In genomic region chr22:31969789-31970489, GRCh38 we compare ENCODE assay signal across 8 cellular contexts. TPM values are rescaled to one million over a fixed set of nuclear protein-coding genes. Genes with fewer than 3 reads are reported as not detected.
A peak's percentile ranks its signal among the peaks of the same experiment; 100 is the strongest.
DNase-seq lines count a peak whose midpoint lies in the region; ATAC-seq, FAIRE-seq and TF ChIP-seq lines count a peak whose summit lies in the region.

No MANE protein-coding gene starts in this region.

- no peak for TF ChIP-seq EP300 in A549 (IDR thresholded peaks at IDR 0.05)

- no peaks in the 10 kb centered on the region for H3K36me3 Mint-ChIP-seq in activated T-helper 1 cell treated with anti-CD3 and anti-CD28 coated beads, Interleukin-12 subunit alpha, Interleukin-12 subunit beta, Interleukin-2, Interleukin-4 antibody, amounts not matched to agents 30 ng/mL and 10 ng/mL and 1 ng/mL, durations not matched to agents 14 hours and 24 hours and 36 hours (ENCODE audit: low read depth)
- H3K36me3 Mint-ChIP-seq in naive thymus-derived CD4-positive, alpha-beta T cell, result no peaks in the 10 kb centered on the region

- H3K4me1 ChIP-seq in A549, result peaks cover 7% of the 10 kb centered on the region; the same call in 1 of the 3 replicates
- peaks cover 15% of the 10 kb centered on the region for H3K4me1 ChIP-seq in OCI-LY7 (ENCODE audit: insufficient read depth, low read length, poor library complexity, severe bottlenecking)
- H3K4me1 ChIP-seq in naive thymus-derived CD4-positive, alpha-beta T cell (ENCODE audit: control insufficient read depth in 2 of 2, insufficient read depth in 2 of 2, low read length in 2 of 2), result peaks cover 8 to 10% of the 10 kb centered on the region in 2 donors
- H3K4me1 ChIP-seq in testis, result peaks cover 4% of the 10 kb centered on the region

- TF ChIP-seq POLR2A in A549 (IDR thresholded peaks at IDR 0.05; ENCODE audit: low read length) (no peak), GM18505 (IDR thresholded peaks at IDR 0.05; ENCODE audit: borderline replicate concordance, extremely low read depth, insufficient read depth, insufficient read length) (no peak), testis (IDR thresholded peaks at IDR 0.05) (no peak)

- TF ChIP-seq CTCF in A549 (IDR thresholded peaks at IDR 0.05) (peak; percentile 39), OCI-LY7 (conservative IDR thresholded peaks at IDR 0.05; ENCODE audit: low read length) (peak; percentile 81), fibroblast of mammary gland (conservative IDR thresholded peaks at IDR 0.05; ENCODE audit: control insufficient read depth, insufficient read depth, low read depth, low read length) (peak; percentile 70), testis (IDR thresholded peaks at IDR 0.05) (peak in 1 of 3 experiments; percentile 45)

- 32% methylated on average over 17 of the region's 19 CpGs for WGBS in A549 (ENCODE audit: missing lambda C conversion rate)
- 24 to 28% methylated on average over 19 of the region's 19 CpGs for WGBS in testis, 2 donors

- FAIRE-seq in A549 (lab: Jason Lieb, UNC), result no peak

- ATAC-seq in A549 (peak; percentile 89 to 90), GM18505 (IDR thresholded peaks at IDR 0.05; ENCODE audit: unreplicated experiment) (peak; percentile 52)
- ATAC-seq in naive thymus-derived CD4-positive, alpha-beta T cell, result peak; percentile 77

- no peaks in the 10 kb centered on the region for H3K9me3 ChIP-seq in A549
- H3K9me3 ChIP-seq in OCI-LY7 (ENCODE audit: low read length), result no peaks in the 10 kb centered on the region
- H3K9me3 ChIP-seq in naive thymus-derived CD4-positive, alpha-beta T cell (ENCODE audit: control insufficient read depth in 2 of 3, low read length in 3 of 3), result no peaks in the 10 kb centered on the region
- no peaks in the 10 kb centered on the region for H3K9me3 ChIP-seq in testis

- TF ChIP-seq RAD21 in A549 (conservative IDR thresholded peaks at IDR 0.05 in 1 of 2, IDR thresholded peaks at IDR 0.05 in 1 of 2), result peak; percentile 76 to 82

- H4K20me1 ChIP-seq in OCI-LY7 (ENCODE audit: insufficient read depth, low read length), result no peaks in the 10 kb centered on the region

- BruUV-seq in OCI-LY7 (replicated peaks; lab: Mats Ljungman, UMichigan), result no TSS peak

- H3K36me3 ChIP-seq in OCI-LY7 (ENCODE audit: insufficient read depth, low read length), result no peaks in the 10 kb centered on the region
- no peaks in the 10 kb centered on the region for H3K36me3 ChIP-seq in naive thymus-derived CD4-positive, alpha-beta T cell (ENCODE audit: control insufficient read depth in 2 of 3, insufficient read depth in 3 of 3, low read length in 3 of 3)
- no peaks in the 10 kb centered on the region for H3K36me3 ChIP-seq in testis (ENCODE audit: low read depth, missing control alignments)

- H3K4me3 ChIP-seq in A549 (peak overlapping the region; percentile 68), OCI-LY7 (ENCODE audit: low read depth, low read length, poor library complexity, severe bottlenecking) (peak overlapping the region; percentile 65), fibroblast of mammary gland (ENCODE audit: control insufficient read depth, low read depth, low read length) (peak overlapping the region; percentile 47), testis (peak overlapping the region; percentile 47 to 50)
- H3K4me3 ChIP-seq in naive thymus-derived CD4-positive, alpha-beta T cell (ENCODE audit: low read length), result peak overlapping the region; percentile 70

- H3K27ac ChIP-seq in A549, result peak overlapping the region in 1 of 2 experiments; percentile 60; a peak in 3 of 6 replicates
- H3K27ac ChIP-seq in OCI-LY7 (ENCODE audit: low read depth, low read length, poor library complexity, severe bottlenecking), result no peak overlapping the region
- H3K27ac ChIP-seq in naive thymus-derived CD4-positive, alpha-beta T cell (ENCODE audit: low read depth, low read length), result no peak overlapping the region
- H3K27ac ChIP-seq in testis, result no peak overlapping the region

- peak; percentile 69 to 76 for DNase-seq in A549 (ENCODE audit: low read depth in 1 of 2, low spot score in 1 of 2)
- peak; percentile 82 for DNase-seq in HuH-7 (ENCODE audit: low spot score)
- peak; percentile 83 for DNase-seq in OCI-LY7 (ENCODE audit: low spot score)
- DNase-seq in activated T-helper 1 cell treated with anti-CD3 and anti-CD28 coated beads, Interleukin-12 subunit alpha, Interleukin-12 subunit beta, Interleukin-2, Interleukin-4 antibody, amounts not matched to agents 30 ng/mL and 10 ng/mL and 1 ng/mL, durations not matched to agents 14 hours and 24 hours and 36 hours (ENCODE audit: low spot score), result peak; percentile 30
- peak; percentile 65 for DNase-seq in fibroblast of mammary gland (ENCODE audit: low read depth)
- peak; percentile 35 to 63 (median 47) for DNase-seq in naive thymus-derived CD4-positive, alpha-beta T cell
- DNase-seq in testis, result peak; percentile 75

- H3K4me3 Mint-ChIP-seq in activated T-helper 1 cell treated with anti-CD3 and anti-CD28 coated beads, Interleukin-12 subunit alpha, Interleukin-12 subunit beta, Interleukin-2, Interleukin-4 antibody, amounts not matched to agents 30 ng/mL and 10 ng/mL and 1 ng/mL, durations not matched to agents 14 hours and 24 hours and 36 hours, result peak overlapping the region; percentile 77
- peak overlapping the region; percentile 72 to 87 (median 82) for H3K4me3 Mint-ChIP-seq in naive thymus-derived CD4-positive, alpha-beta T cell

- POLR2A ChIA-PET in A549 (lab: Yijun Ruan, JAX), result interaction anchor here (0.5 to 1.4 kb wide), 3 partner anchors 184 to 308 kb away, joined by 3 to 7 read pairs (median 3); partner anchors contain the start of gene PISD
- POLR2A ChIA-PET in OCI-LY7 (lab: Charles Lee), result interaction anchor here (0.8 kb wide), 1 partner anchor 17 kb away, joined by 3 read pairs; no protein-coding TSS in a partner anchor
- POLR2A ChIA-PET in naive thymus-derived CD4-positive, alpha-beta T cell (lab: Charles Lee), result no interaction called here

- no peaks in the 10 kb centered on the region for H3K9me3 Mint-ChIP-seq in activated T-helper 1 cell treated with anti-CD3 and anti-CD28 coated beads, Interleukin-12 subunit alpha, Interleukin-12 subunit beta, Interleukin-2, Interleukin-4 antibody, amounts not matched to agents 30 ng/mL and 10 ng/mL and 1 ng/mL, durations not matched to agents 14 hours and 24 hours and 36 hours
- H3K9me3 Mint-ChIP-seq in naive thymus-derived CD4-positive, alpha-beta T cell, result no peaks in the 10 kb centered on the region

- H3K27me3 ChIP-seq in naive thymus-derived CD4-positive, alpha-beta T cell (ENCODE audit: control insufficient read depth in 2 of 2, insufficient read depth in 2 of 2, low read length in 2 of 2), result no peaks in the 10 kb centered on the region
- no peaks in the 10 kb centered on the region for H3K27me3 ChIP-seq in testis

- no peaks in the 10 kb centered on the region for H3K79me2 ChIP-seq in OCI-LY7 (ENCODE audit: insufficient read depth, low read depth, low read length)

- H3K27me3 Mint-ChIP-seq in activated T-helper 1 cell treated with anti-CD3 and anti-CD28 coated beads, Interleukin-12 subunit alpha, Interleukin-12 subunit beta, Interleukin-2, Interleukin-4 antibody, amounts not matched to agents 30 ng/mL and 10 ng/mL and 1 ng/mL, durations not matched to agents 14 hours and 24 hours and 36 hours (ENCODE audit: insufficient read depth), result peaks cover 4% of the 10 kb centered on the region
- H3K27me3 Mint-ChIP-seq in naive thymus-derived CD4-positive, alpha-beta T cell, result peaks cover 0 to 3% (median 0%) of the 10 kb centered on the region in 5 donors

- CTCF ChIA-PET in A549 (lab: Yijun Ruan, JAX), result interaction anchor here (0.5 to 12.8 kb wide), 60 partner anchors 10 to 652 kb away, joined by 3 to 201 read pairs (median 4); partner anchors contain the start of gene PISD
- CTCF ChIA-PET in OCI-LY7 (lab: Charles Lee; ENCODE audit: unreplicated experiment), result interaction anchor here (0.6 to 1.0 kb wide), 2 partner anchors 17 to 308 kb away, joined by 3 to 4 read pairs; partner anchors contain the start of gene PISD
- CTCF ChIA-PET in naive thymus-derived CD4-positive, alpha-beta T cell (lab: Charles Lee), result interaction anchor here (0.6 to 1.7 kb wide), 7 partner anchors 12 to 503 kb away, joined by 3 to 9 read pairs (median 3); no protein-coding TSS in a partner anchor

- H3K4me1 Mint-ChIP-seq in activated T-helper 1 cell treated with anti-CD3 and anti-CD28 coated beads, Interleukin-12 subunit alpha, Interleukin-12 subunit beta, Interleukin-2, Interleukin-4 antibody, amounts not matched to agents 30 ng/mL and 10 ng/mL and 1 ng/mL, durations not matched to agents 14 hours and 24 hours and 36 hours (ENCODE audit: low read depth), result peaks cover 14% of the 10 kb centered on the region
- peaks cover 9 to 18% (median 13%) of the 10 kb centered on the region in 7 donors for H3K4me1 Mint-ChIP-seq in naive thymus-derived CD4-positive, alpha-beta T cell

- H3K27ac Mint-ChIP-seq in activated T-helper 1 cell treated with anti-CD3 and anti-CD28 coated beads, Interleukin-12 subunit alpha, Interleukin-12 subunit beta, Interleukin-2, Interleukin-4 antibody, amounts not matched to agents 30 ng/mL and 10 ng/mL and 1 ng/mL, durations not matched to agents 14 hours and 24 hours and 36 hours, result no peak overlapping the region
- H3K27ac Mint-ChIP-seq in naive thymus-derived CD4-positive, alpha-beta T cell, result peak overlapping the region in 5 of 9 donors; percentile 46 to 75 (median 55)

- no peaks in the 10 kb centered on the region for H3K9me2 ChIP-seq in OCI-LY7 (ENCODE audit: insufficient read depth, low read length)

- H3K4me2 ChIP-seq in A549, result peak overlapping the region; percentile 99
- peak overlapping the region; percentile 93 for H3K4me2 ChIP-seq in OCI-LY7 (ENCODE audit: low read length)

- peak overlapping the region; percentile 78 for H2AFZ ChIP-seq in OCI-LY7 (ENCODE audit: low read length)

- intact Hi-C loops in OCI-LY7 (cut with micrococcal nuclease; ENCODE audit: unreplicated experiment) (loop anchor here (1.0 kb wide), 2 partner anchors 98 to 308 kb away; partner anchors contain the start of gene PISD), testis (cut with DNase I; ENCODE audit: low total_unique reads) (no loop called here)
- intact Hi-C loops in activated T-helper 1 cell treated with anti-CD3 and anti-CD28 coated beads, Interleukin-12 subunit alpha, Interleukin-12 subunit beta, Interleukin-2, Interleukin-4 antibody, amounts not matched to agents 30 ng/mL and 10 ng/mL and 1 ng/mL, durations not matched to agents 14 hours and 24 hours and 36 hours (cut with micrococcal nuclease), result loop anchor here (1.0 kb wide), 4 partner anchors 19 to 305 kb away; partner anchors contain the start of genes DEPDC5 and YWHAH
- intact Hi-C loops in naive thymus-derived CD4-positive, alpha-beta T cell (cut with micrococcal nuclease), result loop anchor here (1.0 to 10.0 kb wide), 8 partner anchors 23 to 912 kb away; partner anchors contain the start of genes FBXO7 (in 1 of the 2), PISD (in 1 of the 2) and YWHAH (in 1 of the 2)

RNA-seq across cellular contexts. Expression of gene YWHAH, which starts 25.6 kb away (rescaled TPM):
- polyA plus RNA-seq in A549 (2011; rRNA removed) (113 and 137 TPM in 2 replicates), A549 (2017; fragmentation: RNase III; extraction: RNeasy Plus Mini Kit Qiagen cat#74134 plus additional on column Dnase treatment) (91.9 to 102 TPM (median 97.5 TPM) in 3 replicates), testis (ENCODE audit: insufficient read depth, low read depth, low replicate concordance) (48.9 TPM)
- 110 and 125 TPM in 2 replicates for polyA plus RNA-seq in A549 (2012; cell fraction: cytosol; rRNA removed)
- polyA plus RNA-seq in A549 (2012; cell fraction: nucleus; rRNA removed), result 45.7 and 49.0 TPM in 2 replicates
- 62.2 and 63.2 TPM in 2 replicates for polyA minus RNA-seq in A549 (2011; rRNA and poly(A)+ RNA removed)
- 103 and 113 TPM in 2 replicates for total RNA-seq in OCI-LY7 (2014; rRNA removed; shearing (Covaris generic))
- total RNA-seq in OCI-LY7 (2022) (145 and 155 TPM in 2 replicates), testis (10 to 100 TPM; 27.2 to 47.6 TPM)
- total RNA-seq in activated T-helper 1 cell treated with anti-CD3 and anti-CD28 coated beads, Interleukin-12 subunit alpha, Interleukin-12 subunit beta, Interleukin-2, Interleukin-4 antibody, amounts not matched to agents 30 ng/mL and 10 ng/mL and 1 ng/mL, durations not matched to agents 14 hours and 24 hours and 36 hours, result 128 and 139 TPM in 2 replicates
- 100 to 1,000 TPM in 1 of 5 experiments, 10 to 100 TPM in 4; 11.7 to 130 (median 17.1) TPM for total RNA-seq in naive thymus-derived CD4-positive, alpha-beta T cell
- polyA plus RNA-seq in naive thymus-derived CD4-positive, alpha-beta T cell, result 10 to 100 TPM; 11.7 to 22.4 TPM

Comparison
In these comparisons a context has a peak if more than half of its experiments do, and no peak if none do; other contexts are left out.
1. DNase-seq: peak in every context shown above with its lines; median percentile 83 in OCI-LY7; 82 in HuH-7; 75 in testis; 72 in A549; 65 in fibroblast of mammary gland; 47 in naive thymus-derived CD4-positive, alpha-beta T cell; 30 in activated T-helper 1 cell treated with anti-CD3 and anti-CD28 coated beads, Interleukin-12 subunit alpha, Interleukin-12 subunit beta, Interleukin-2, Interleukin-4 antibody, amounts not matched to agents 30 ng/mL and 10 ng/mL and 1 ng/mL, durations not matched to agents 14 hours and 24 hours and 36 hours.